In genomic region chr6:111591370-111591900, GRCh38 we compare ENCODE assay signal across 1 cellular context.
TF ChIP-seq lines count a peak whose summit lies in the region.

No MANE protein-coding gene starts in this region.

TF ChIP-seq in K562, 482 proteins besides CTCF, POLR2A, EP300 and RAD21 (continued from another document and continues in another):
- TF ChIP-seq AFF1 (IDR thresholded peaks at IDR 0.05; ENCODE audit: low read depth in 1 of 2, partially characterized antibody in 2 of 2) (no peak), ETS1 (conservative IDR thresholded peaks at IDR 0.05; ENCODE audit: control insufficient read depth, low read depth, low read length) (no peak), RCOR1 (IDR thresholded peaks at IDR 0.05; ENCODE audit: borderline replicate concordance in 1 of 2, low read depth in 2 of 2, low read length in 2 of 2) (peak; percentile 82 to 100; a peak in 3 of 4 replicates), MBD2 (IDR thresholded peaks at IDR 0.05; ENCODE audit: borderline replicate concordance, low read depth) (no peak), CBFA2T2 (conservative IDR thresholded peaks at IDR 0.05) (no peak), ATF7 (IDR thresholded peaks at IDR 0.05) (peak; percentile 87), ATF4 (CRISPR knock-in tag; IDR thresholded peaks at IDR 0.05) (peak; percentile 36; the same call in 1 of the 2 replicates), FOSL1 (tag; conservative IDR thresholded peaks at IDR 0.05) (peak; percentile 98), SRSF7 (optimal IDR thresholded peaks at IDR 0.05; ENCODE audit: low read depth, low read length) (no peak), SMARCE1 (IDR thresholded peaks at IDR 0.05) (peak; percentile 84; the same call in 1 of the 2 replicates), XRCC5 (IDR thresholded peaks at IDR 0.05; ENCODE audit: low read depth, low read length) (no peak), ZBTB9 (CRISPR knock-in tag; IDR thresholded peaks at IDR 0.05) (no peak), TFE3 (CRISPR knock-in tag; IDR thresholded peaks at IDR 0.05) (no peak), BRCA1 (IDR thresholded peaks at IDR 0.05) (no peak), BRCA1 (CRISPR knock-in tag; IDR thresholded peaks at IDR 0.05) (no peak), RB1 (IDR thresholded peaks at IDR 0.05; ENCODE audit: low read depth) (no peak), HES1 (IDR thresholded peaks at IDR 0.05; ENCODE audit: low read depth) (peak; percentile 70), BHLHE40 (IDR thresholded peaks at IDR 0.05; ENCODE audit: low read length) (peak; percentile 92), FOXP1 (CRISPR knock-in tag; IDR thresholded peaks at IDR 0.05) (no peak), HBP1 (CRISPR knock-in tag; IDR thresholded peaks at IDR 0.05) (no peak), NRF1 (conservative IDR thresholded peaks at IDR 0.05 in 1 of 2, IDR thresholded peaks at IDR 0.05 in 1 of 2) (peak in 1 of 2 experiments; percentile 42; a peak in 1 of 4 replicates), ZNF12 (CRISPR knock-in tag; IDR thresholded peaks at IDR 0.05) (no peak), EWSR1 (IDR thresholded peaks at IDR 0.05; ENCODE audit: borderline replicate concordance, low read depth, partially characterized antibody) (no peak), SMARCA4 (IDR thresholded peaks at IDR 0.05) (peak; percentile 79; the same call in 1 of the 2 replicates), GATAD2B (IDR thresholded peaks at IDR 0.05; ENCODE audit: borderline replicate concordance) (no peak), DPF2 (IDR thresholded peaks at IDR 0.05) (peak; percentile 70; the same call in 1 of the 2 replicates), SMARCC2 (IDR thresholded peaks at IDR 0.05; ENCODE audit: low read depth) (peak; percentile 75; the same call in 1 of the 2 replicates), STAT6 (CRISPR knock-in tag; IDR thresholded peaks at IDR 0.05) (no peak), PHB (CRISPR knock-in tag; IDR thresholded peaks at IDR 0.05) (no peak), PHF8 (IDR thresholded peaks at IDR 0.05; ENCODE audit: borderline replicate concordance, low read length) (no peak), ZNF24 (IDR thresholded peaks at IDR 0.05) (no peak), CCNT2 (IDR thresholded peaks at IDR 0.05; ENCODE audit: borderline replicate concordance, extremely low read depth, insufficient read length, low read depth, low read length) (peak; percentile 52), FOXA3 (CRISPR knock-in tag; conservative IDR thresholded peaks at IDR 0.05 in 1 of 2, IDR thresholded peaks at IDR 0.05 in 1 of 2) (peak; percentile 71 to 93; a peak in 3 of 4 replicates), MAFK (IDR thresholded peaks at IDR 0.05; ENCODE audit: low read length) (peak; percentile 67; the same call in 1 of the 2 replicates), NFRKB (IDR thresholded peaks at IDR 0.05; ENCODE audit: low read depth) (no peak), TCF3 (CRISPR knock-in tag; IDR thresholded peaks at IDR 0.05) (peak; percentile 38), ZNF232 (CRISPR knock-in tag; IDR thresholded peaks at IDR 0.05) (no peak), TBL1XR1 (IDR thresholded peaks at IDR 0.05; ENCODE audit: low read length in 2 of 2) (peak in 1 of 2 experiments; percentile 50; a peak in 1 of 4 replicates)
